Comparison of ENCODE assay signal across 25 cellular contexts in the genomic region with DNA sequence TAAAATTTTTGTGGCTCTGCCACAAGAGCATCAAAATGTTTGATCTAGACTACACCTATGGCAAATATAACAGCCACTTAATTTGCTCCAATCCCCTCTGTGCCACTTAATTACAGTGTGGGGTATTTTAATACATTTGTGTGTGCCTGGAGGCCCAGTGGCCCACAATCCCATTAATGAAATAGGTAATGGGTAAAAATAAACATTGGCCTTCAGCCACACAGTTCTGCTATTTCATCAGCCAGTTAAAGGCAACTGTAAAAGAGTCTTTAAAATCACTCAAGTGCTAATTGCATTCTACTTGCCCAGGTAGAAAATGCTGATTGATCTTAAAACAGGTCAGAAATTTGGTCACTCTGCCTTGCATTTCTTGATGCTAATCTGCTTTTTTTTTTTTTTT.
DNase-seq lines count a peak whose midpoint lies in the region; ATAC-seq and TF ChIP-seq lines count a peak whose summit lies in the region.
"Had no signal": no experiment of that assay in that cellular context is flagged by ENCODE, and none has a peak within 500 bp of the region (broad histone marks: within the 10 kb centered on the region; RNA-seq: fewer than 3 reads in every experiment).

No MANE protein-coding gene starts in this region.

- H3K27ac Mint-ChIP-seq in progenitor cell of endocrine pancreas = peak overlapping the region; percentile 9
- H3K27ac Mint-ChIP-seq: activated naive CD8-positive, alpha-beta T cell; IgD-negative memory B cell had no signal

- H3K4me1 ChIP-seq in heart right ventricle = peaks cover 0 to 72% (median 9%) of the 10 kb centered on the region in 9 donors

- H3K36me3 ChIP-seq in heart right ventricle = peaks cover 0 to 6% (median 0%) of the 10 kb centered on the region in 9 donors
- H3K36me3 ChIP-seq: ascending aorta had no signal

- H3K36me3 Mint-ChIP-seq in progenitor cell of endocrine pancreas (ENCODE audit: insufficient read depth) = peaks cover 20% of the 10 kb centered on the region
- H3K36me3 Mint-ChIP-seq: activated naive CD8-positive, alpha-beta T cell; IgD-negative memory B cell had no signal

- H3K4me3 ChIP-seq in heart right ventricle = no peak overlapping the region
- H3K4me3 ChIP-seq: ascending aorta, lung, skin epidermis had no signal

- H3K9me3 Mint-ChIP-seq in progenitor cell of endocrine pancreas (ENCODE audit: low read depth) = peaks cover 4% of the 10 kb centered on the region
- H3K9me3 Mint-ChIP-seq: IgD-negative memory B cell, neural crest cell had no signal

- peak overlapping the region in 5 of 10 donors; percentile 17 to 47 (median 40) for H3K27ac ChIP-seq in heart right ventricle
- H3K27ac ChIP-seq: ascending aorta, C4-2B, skin epidermis had no signal

- TF ChIP-seq CTCF in heart right ventricle (IDR thresholded peaks at IDR 0.05) = no peak
- no peak for TF ChIP-seq CTCF in progenitor cell of endocrine pancreas (IDR thresholded peaks at IDR 0.05; ENCODE audit: unreplicated experiment)

- intact Hi-C loops in heart right ventricle (cut with DNase I) = loop anchor here in 1 of 10 donors (5.0 kb wide), 1 partner anchor 80 kb away; no protein-coding TSS in a partner anchor

- H3K27me3 ChIP-seq in heart right ventricle = no peaks in the 10 kb centered on the region
- H3K27me3 ChIP-seq: ascending aorta had no signal

- DNase-seq in NCI-H1105 treated with DMSO at 0.1 percent for 48 hours (lab: John Stamatoyannopoulos, UW) (peak; percentile 95), NCI-H82 treated with DMSO at 0.1 percent for 48 hours (lab: John Stamatoyannopoulos, UW; ENCODE audit: unreplicated experiment) (peak; percentile 54), heart right ventricle (peak in 1 of 2 donors; percentile 34), progenitor cell of endocrine pancreas (ENCODE audit: low spot score, unreplicated experiment) (no peak), NCI-H446 treated with DMSO at 0.1 percent for 48 hours (lab: John Stamatoyannopoulos, UW) (no peak), RKO (ENCODE audit: low spot score) (no peak)
- DNase-seq in activated effector memory CD4-positive, alpha-beta T cell treated with anti-CD3 and anti-CD28 coated beads, Interleukin-2, amount 50 U/mL, for 16 hours = no peak
- DNase-seq: activated CD4-positive, alpha-beta T cell treated with anti-CD3 and anti-CD28 coated beads, Interleukin-2, amount 50 U/mL, for 48 hours; activated CD4-positive, CD25-positive, alpha-beta regulatory T cell; activated CD8-positive, alpha-beta memory T cell treated with anti-CD3 and anti-CD28 coated beads, Interleukin-2, amount 50 U/mL, for 4 hours; central memory CD4-positive, alpha-beta T cell; foreskin melanocyte; hypothalamus; islet precursor cell; NCI-H1092 treated with DMSO at 0.1 percent for 48 hours; NCI-H524 treated with DMSO at 0.1 percent for 48 hours; SW 1271; trophoblast cell had no signal

- peak in 7 of 8 donors; percentile 38 to 75 (median 69) for ATAC-seq in heart right ventricle

- no peaks in the 10 kb centered on the region for H3K9me3 ChIP-seq in heart right ventricle
- H3K9me3 ChIP-seq: ascending aorta had no signal

- H3K4me1 Mint-ChIP-seq in progenitor cell of endocrine pancreas (ENCODE audit: low read depth) = peaks cover 27% of the 10 kb centered on the region
- H3K4me1 Mint-ChIP-seq: IgD-negative memory B cell, neural crest cell had no signal

- H3K4me3 Mint-ChIP-seq in progenitor cell of endocrine pancreas (ENCODE audit: low read depth) = no peak overlapping the region
- H3K4me3 Mint-ChIP-seq: activated naive CD8-positive, alpha-beta T cell; IgD-negative memory B cell; neural crest cell had no signal

- no peaks in the 10 kb centered on the region for H3K27me3 Mint-ChIP-seq in progenitor cell of endocrine pancreas
- H3K27me3 Mint-ChIP-seq: activated naive CD8-positive, alpha-beta T cell; IgD-negative memory B cell had no signal

Comparison
In these comparisons a context has a peak if more than half of its experiments do, and no peak if none do; other contexts are left out.
1. DNase-seq: peak in NCI-H1105 treated with DMSO at 0.1 percent for 48 hours (single experiment) and NCI-H82 treated with DMSO at 0.1 percent for 48 hours (single experiment); none in progenitor cell of endocrine pancreas (single experiment), NCI-H446 treated with DMSO at 0.1 percent for 48 hours (single experiment), RKO (single experiment) and activated effector memory CD4-positive, alpha-beta T cell treated with anti-CD3 and anti-CD28 coated beads, Interleukin-2, amount 50 U/mL, for 16 hours (single experiment).